8 cellular contexts compared by ENCODE assay signal in genomic region chr10:72834183-72834825, GRCh38. TPM values are rescaled to one million over a fixed set of nuclear protein-coding genes. Genes with fewer than 3 reads are reported as not detected.
DNase-seq lines count a peak whose midpoint lies in the region; ATAC-seq, FAIRE-seq and TF ChIP-seq lines count a peak whose summit lies in the region.

No MANE protein-coding gene starts in this region.

- peak; percentile 92 for FAIRE-seq in H54 (lab: Jason Lieb, UNC)

- WGBS in heart left ventricle, 4 donors: 70 to 76% (median 73%) methylated on average over 5 of the region's 5 CpGs

- H3K27ac Mint-ChIP-seq in activated naive CD8-positive, alpha-beta T cell treated with anti-CD3 and anti-CD28 coated beads, Interleukin-2, amount 50 U/mL, for 24 hours: no peak overlapping the region

- TF ChIP-seq POLR2A in H54 (IDR thresholded peaks at IDR 0.05; ENCODE audit: low read depth, low read length) (no peak), heart left ventricle (IDR thresholded peaks at IDR 0.05) (no peak)

- H3K27me3 Mint-ChIP-seq in activated naive CD8-positive, alpha-beta T cell treated with anti-CD3 and anti-CD28 coated beads, Interleukin-2, amount 50 U/mL, for 24 hours: no peaks in the 10 kb centered on the region

- peaks cover 0 to 9% (median 5%) of the 10 kb centered on the region in 9 donors for H3K36me3 ChIP-seq in heart left ventricle

- H3K36me3 Mint-ChIP-seq in activated naive CD8-positive, alpha-beta T cell treated with anti-CD3 and anti-CD28 coated beads, Interleukin-2, amount 50 U/mL, for 24 hours (ENCODE audit: low read depth): peaks cover 3% of the 10 kb centered on the region

- no peaks in the 10 kb centered on the region for H3K27me3 ChIP-seq in heart left ventricle

- no peaks in the 10 kb centered on the region for H3K9me3 ChIP-seq in heart left ventricle

- H3K4me3 Mint-ChIP-seq in activated naive CD8-positive, alpha-beta T cell treated with anti-CD3 and anti-CD28 coated beads, Interleukin-2, amount 50 U/mL, for 24 hours: no peak overlapping the region

- H3K4me1 Mint-ChIP-seq in activated naive CD8-positive, alpha-beta T cell treated with anti-CD3 and anti-CD28 coated beads, Interleukin-2, amount 50 U/mL, for 24 hours: no peaks in the 10 kb centered on the region

- peaks cover 0 to 40% (median 11%) of the 10 kb centered on the region in 12 donors for H3K4me1 ChIP-seq in heart left ventricle

- DNase-seq in CMK (ENCODE audit: low read depth): peak; percentile 17
- DNase-seq in H54 (ENCODE audit: insufficient read length, low spot score): peak; percentile 24
- DNase-seq in NCI-H748 treated with DMSO at 0.1 percent for 48 hours (lab: John Stamatoyannopoulos, UW): peak; percentile 12
- peak; percentile 15 for DNase-seq in activated naive CD8-positive, alpha-beta T cell treated with anti-CD3 and anti-CD28 coated beads, Interleukin-2, amount 50 U/mL, for 24 hours
- DNase-seq in heart left ventricle: peak in 3 of 5 donors; percentile 27 to 50 (median 43)
- DNase-seq in pulmonary artery endothelial cell (ENCODE audit: low read depth, low spot score): peak; percentile 32

- intact Hi-C loops in heart left ventricle (cut with DNase I): loop anchor here (1.0 to 10.0 kb wide), 11 partner anchors 140 to 472 kb away; partner anchors contain the start of genes MCU (in 5 of the 10) and MICU1 (in 3 of the 10)

- no peak overlapping the region for H3K4me3 ChIP-seq in heart left ventricle

- H3K9me3 Mint-ChIP-seq in activated naive CD8-positive, alpha-beta T cell treated with anti-CD3 and anti-CD28 coated beads, Interleukin-2, amount 50 U/mL, for 24 hours: no peaks in the 10 kb centered on the region

- no peak overlapping the region for H3K27ac ChIP-seq in heart left ventricle

- ATAC-seq in activated naive CD8-positive, alpha-beta T cell treated with anti-CD3 and anti-CD28 coated beads, Interleukin-2, amount 50 U/mL, for 24 hours: no peak
- ATAC-seq in heart left ventricle (peak in 3 of 4 donors; percentile 63 to 85 (median 83)), HG03342 (IDR thresholded peaks at IDR 0.05; ENCODE audit: unreplicated experiment) (no peak), GM18867 (IDR thresholded peaks at IDR 0.05; ENCODE audit: unreplicated experiment) (no peak)

- peak; percentile 45 to 80 (median 70) for TF ChIP-seq CTCF in heart left ventricle (IDR thresholded peaks at IDR 0.05)

RNA-seq across cellular contexts. Expression of gene OIT3, which starts 59.2 kb away (rescaled TPM):
- under 1 TPM in 4 of 9 donors, not detected in 5; 0.16 to 0.53 (median 0.32) TPM for total RNA-seq in heart left ventricle
- polyA plus RNA-seq in heart left ventricle: not detected
- total RNA-seq in pulmonary artery endothelial cell: 0.07 TPM in 2 replicates

Comparison
In these comparisons a context has a peak if more than half of its experiments do, and no peak if none do; other contexts are left out.
1. ATAC-seq: peak in heart left ventricle (3 of 4); none in activated naive CD8-positive, alpha-beta T cell treated with anti-CD3 and anti-CD28 coated beads, Interleukin-2, amount 50 U/mL, for 24 hours (single experiment), HG03342 (single experiment) and GM18867 (single experiment).
2. Peak in every context shown above with its lines, with median percentiles within 50 percentile points of each other: DNase-seq.